ENCODE assay signal across 6 cellular contexts in genomic region chr18:22828583-22828982, GRCh38.
DNase-seq lines count a peak whose midpoint lies in the region; ATAC-seq and TF ChIP-seq lines count a peak whose summit lies in the region.
"Not testable (repeated sequence)": the region's sequence is repeated elsewhere in the genome, so short reads cannot be mapped to it uniquely, and the experiment has no call there.

No MANE protein-coding gene starts in this region.

- not testable (repeated sequence) for H2BK120ac ChIP-seq in mesenchymal stem cell (ENCODE audit: low read depth, low read length)

- H3K36me3 Mint-ChIP-seq in HFFc6 (ENCODE audit: low read depth), result not testable (repeated sequence)

- not testable (repeated sequence) for H3K9me3 Mint-ChIP-seq in HFFc6

- not testable (repeated sequence) for H3K27me3 ChIP-seq in ACC112 (ENCODE audit: insufficient read depth, low read length); RWPE2 (ENCODE audit: insufficient read depth, poor library complexity, severe bottlenecking); brain microvascular endothelial cell (replicated peaks); mesenchymal stem cell (ENCODE audit: control insufficient read depth in 1 of 2, insufficient read depth in 1 of 2, low read length in 2 of 2)

- WGBS in mesenchymal stem cell, result no CpG with 5 or more reads among the region's 6 CpGs

- not testable (repeated sequence) for H3K79me1 ChIP-seq in mesenchymal stem cell (replicated peaks; ENCODE audit: low read length, poor library complexity, severe bottlenecking)

- H3K4me3 Mint-ChIP-seq in HFFc6, result not testable (repeated sequence)

- in situ Hi-C loops in brain microvascular endothelial cell (cut with HindIII; ENCODE audit: low pct_ligation_motif_present, low sequenced_read_pairs), result not testable (repeated sequence)

- not testable (repeated sequence) for H2BK12ac ChIP-seq in mesenchymal stem cell (ENCODE audit: low read length in 2 of 2)

- not testable (repeated sequence) for H3K79me2 ChIP-seq in ACC112 (ENCODE audit: control insufficient read depth, insufficient read depth, low read length, unreplicated experiment)

- ATAC-seq in RWPE2 (ENCODE audit: low read depth), result not testable (repeated sequence)

- not testable (repeated sequence) for H4K8ac ChIP-seq in mesenchymal stem cell (ENCODE audit: low read length)

- H3K4me1 Mint-ChIP-seq in HFFc6 (ENCODE audit: low read depth), result peaks cover 34% of the 10 kb centered on the region

- not testable (repeated sequence) for H2AK5ac ChIP-seq in mesenchymal stem cell (ENCODE audit: low read length, severe bottlenecking)

- not testable (repeated sequence) for H3K4me3 ChIP-seq in ACC112 (ENCODE audit: low read depth, low read length); RWPE2 (ENCODE audit: severe bottlenecking); brain microvascular endothelial cell (ENCODE audit: low read depth, low read length); mesenchymal stem cell (ENCODE audit: insufficient read depth in 1 of 2, low read depth in 1 of 2, low read length in 2 of 2)

- H3K9me3 ChIP-seq in RWPE2 (ENCODE audit: severe bottlenecking); mesenchymal stem cell (ENCODE audit: control insufficient read depth, low read length): not testable (repeated sequence)

- not testable (repeated sequence) for H2AFZ ChIP-seq in ACC112 (ENCODE audit: low read length, unreplicated experiment); mesenchymal stem cell (ENCODE audit: low read depth, low read length)

- not testable (repeated sequence) for H4K91ac ChIP-seq in mesenchymal stem cell (ENCODE audit: low read length)

- H3K23ac ChIP-seq in mesenchymal stem cell (ENCODE audit: low read length in 2 of 2), result not testable (repeated sequence)

- not testable (repeated sequence) for H3K4me2 ChIP-seq in mesenchymal stem cell (ENCODE audit: low read length, poor library complexity, severe bottlenecking)

- DNase-seq in HFFc6; RWPE2 (ENCODE audit: low spot score); brain microvascular endothelial cell; epithelial cell of prostate (ENCODE audit: low read depth, low spot score); mesenchymal stem cell: not testable (repeated sequence)

- H3K27me3 Mint-ChIP-seq in HFFc6 (ENCODE audit: insufficient read depth), result not testable (repeated sequence)

- H3K36me3 ChIP-seq in ACC112 (ENCODE audit: insufficient read depth, low read length); RWPE2 (ENCODE audit: low read depth); brain microvascular endothelial cell (replicated peaks); mesenchymal stem cell (ENCODE audit: control insufficient read depth in 1 of 2, insufficient read depth in 2 of 2, low read depth in 1 of 2, low read length in 2 of 2): not testable (repeated sequence)

- peak overlapping the region; percentile 75 for H3K27ac ChIP-seq in ACC112 (ENCODE audit: low read depth, low read length)
- H3K27ac ChIP-seq in RWPE2 (ENCODE audit: poor library complexity, severe bottlenecking), result peak overlapping the region; percentile 99
- peak overlapping the region; percentile 16 for H3K27ac ChIP-seq in brain microvascular endothelial cell
- peak overlapping the region; percentile 97 for H3K27ac ChIP-seq in epithelial cell of prostate
- not testable (repeated sequence) for H3K27ac ChIP-seq in mesenchymal stem cell (ENCODE audit: low read length, poor library complexity, severe bottlenecking)

- TF ChIP-seq CTCF in HFFc6 (IDR thresholded peaks at IDR 0.05); RWPE2 (IDR thresholded peaks at IDR 0.05; ENCODE audit: poor library complexity, severe bottlenecking); brain microvascular endothelial cell (IDR thresholded peaks at IDR 0.05; ENCODE audit: low read depth, low read length, missing control alignments): not testable (repeated sequence)

- peaks cover 54% of the 10 kb centered on the region for H3K4me1 ChIP-seq in ACC112 (ENCODE audit: control insufficient read depth, insufficient read depth, low read length, unreplicated experiment)
- peaks cover 55% of the 10 kb centered on the region for H3K4me1 ChIP-seq in RWPE2 (ENCODE audit: insufficient read depth, poor library complexity, severe bottlenecking)
- not testable (repeated sequence) for H3K4me1 ChIP-seq in mesenchymal stem cell (ENCODE audit: control insufficient read depth, insufficient read depth, low read depth, low read length)

- not testable (repeated sequence) for H2BK15ac ChIP-seq in mesenchymal stem cell (ENCODE audit: low read depth, poor library complexity, severe bottlenecking)

- H3K14ac ChIP-seq in mesenchymal stem cell (ENCODE audit: low read length in 2 of 2), result not testable (repeated sequence)

- H2BK5ac ChIP-seq in mesenchymal stem cell (ENCODE audit: low read depth, low read length, poor library complexity, severe bottlenecking), result not testable (repeated sequence)

- not testable (repeated sequence) for H3K4ac ChIP-seq in mesenchymal stem cell (ENCODE audit: low read depth in 1 of 2, low read length in 2 of 2)

- H3K9ac ChIP-seq in mesenchymal stem cell (ENCODE audit: low read length), result peak overlapping the region; percentile 1

- not testable (repeated sequence) for H3K18ac ChIP-seq in mesenchymal stem cell (ENCODE audit: low read depth in 1 of 2, low read length in 2 of 2)

- peak overlapping the region; percentile 61 for H3K27ac Mint-ChIP-seq in HFFc6
